In genomic region chr10:5620223-5620721, GRCh38 we compare ENCODE assay signal across 22 cellular contexts. TPM values are rescaled to one million over a fixed set of nuclear protein-coding genes. Genes with fewer than 3 reads are reported as not detected.
A peak's percentile ranks its signal among the peaks of the same experiment; 100 is the strongest.
DNase-seq lines count a peak whose midpoint lies in the region; ATAC-seq, FAIRE-seq and TF ChIP-seq lines count a peak whose summit lies in the region.
"Had no signal": no experiment of that assay in that cellular context is flagged by ENCODE, and none has a peak within 500 bp of the region (broad histone marks: within the 10 kb centered on the region; RNA-seq: fewer than 3 reads in every experiment).

No MANE protein-coding gene starts in this region.

- H2AFZ ChIP-seq in GM23338 (peak overlapping the region; percentile 43; the same call in 1 of the 2 replicates), H1 (ENCODE audit: low read length) (peak overlapping the region; percentile 53; the same call in 1 of the 2 replicates)

- H3K36me3 ChIP-seq in GM23338 (ENCODE audit: insufficient read depth) (no peaks in the 10 kb centered on the region), H1 (ENCODE audit: control insufficient read depth in 2 of 4, insufficient read depth in 4 of 4, low read length in 3 of 4) (no peaks in the 10 kb centered on the region), suprapubic skin (no peaks in the 10 kb centered on the region)
- H3K36me3 ChIP-seq: HAP-1, Peyer's patch, transverse colon had no signal

- peaks cover 5% of the 10 kb centered on the region for H3K27me3 Mint-ChIP-seq in GM23338 (ENCODE audit: insufficient read depth, low read depth, poor library complexity)
- peaks cover 14% of the 10 kb centered on the region for H3K27me3 Mint-ChIP-seq in nephron (ENCODE audit: low read depth)
- H3K27me3 Mint-ChIP-seq: activated CD4-positive, alpha-beta T cell treated with anti-CD3 and anti-CD28 coated beads for 36 hours had no signal

- H3K23ac ChIP-seq in H1 (ENCODE audit: insufficient read length): no peak overlapping the region

- H3K9ac ChIP-seq in H1 (replicated peaks in 1 of 4; ENCODE audit: extremely low read depth in 1 of 4, low read depth in 3 of 4, low read length in 3 of 4): no peak overlapping the region

- H3K9me2 ChIP-seq in GM23338 (ENCODE audit: insufficient read depth): no peaks in the 10 kb centered on the region

- H3K4me1 Mint-ChIP-seq in GM23338: peaks cover 6% of the 10 kb centered on the region; the same call in 2 of the 3 replicates
- peaks cover 62% of the 10 kb centered on the region for H3K4me1 Mint-ChIP-seq in nephron
- H3K4me1 Mint-ChIP-seq: activated CD4-positive, alpha-beta T cell treated with anti-CD3 and anti-CD28 coated beads for 36 hours; activated naive CD4-positive, alpha-beta T cell treated with anti-CD3 and anti-CD28 coated beads, Interleukin-2, amount 10 ng/mL, durations not matched to agents 7 days and 5 days had no signal

- H4K5ac ChIP-seq in H1 (ENCODE audit: insufficient read length, low read depth, low read length): no peak overlapping the region

- no peak for FAIRE-seq in H1 (lab: Jason Lieb, UNC)
- FAIRE-seq: small intestine had no signal

- H4K20me1 ChIP-seq in GM23338 (replicated peaks; ENCODE audit: insufficient read depth) (no peaks in the 10 kb centered on the region), H1 (replicated peaks in 1 of 2; ENCODE audit: control insufficient read depth in 1 of 2, insufficient read depth in 2 of 2, low read length in 2 of 2) (no peaks in the 10 kb centered on the region)

- H3K18ac ChIP-seq in H1 (ENCODE audit: extremely low read depth, low read length): no peak overlapping the region

- CTCF ChIA-PET in H1 (lab: Charles Lee; ENCODE audit: partially characterized antibody): interaction anchor here (1.6 to 14.0 kb wide), 3 partner anchors 21 to 177 kb away, joined by 3 to 200 read pairs (median 45); no protein-coding TSS in a partner anchor

- H3F3A ChIP-seq in GM23338 (replicated peaks; ENCODE audit: low read depth): no peaks in the 10 kb centered on the region

- H2BK12ac ChIP-seq in H1 (ENCODE audit: low read depth, low read length): no peak overlapping the region

- no peak overlapping the region for H2BK15ac ChIP-seq in H1 (ENCODE audit: low read length)

- no peak for TF ChIP-seq CTCF in GM23338 (conservative IDR thresholded peaks at IDR 0.05; ENCODE audit: low read depth in 2 of 2)
- no peak for TF ChIP-seq CTCF in H1 (IDR thresholded peaks at IDR 0.05; ENCODE audit: control extremely low read depth in 1 of 3, insufficient read depth in 1 of 3, low read depth in 1 of 3, low read length in 3 of 3)
- no peak for TF ChIP-seq CTCF in nephron (IDR thresholded peaks at IDR 0.05; ENCODE audit: unreplicated experiment in 3 of 3)
- TF ChIP-seq CTCF in suprapubic skin (IDR thresholded peaks at IDR 0.05): no peak

- WGBS in H1 (ENCODE audit: extremely low coverage in 1 of 2, insufficient coverage in 1 of 2, insufficient read length in 1 of 2, insufficient replicate concordance in 2 of 2, low coverage in 1 of 2, low lambda C conversion rate in 2 of 2, missing lambda C conversion rate in 1 of 2), 2 experiments: 85% methylated on average over 6 of the region's 11 CpGs; no CpG with 5 or more reads in 1 of the 2 experiments
- 66% methylated on average over 11 of the region's 11 CpGs for WGBS in suprapubic skin

- H4K8ac ChIP-seq in H1 (ENCODE audit: extremely low read depth, insufficient read depth, low read length): no peak overlapping the region; the same call in 1 of the 2 replicates

- H4K91ac ChIP-seq in H1 (replicated peaks; ENCODE audit: insufficient read length, low read length): no peak overlapping the region

- H3K9me3 Mint-ChIP-seq in GM23338 (no peaks in the 10 kb centered on the region), nephron (no peaks in the 10 kb centered on the region)
- H3K9me3 Mint-ChIP-seq: activated naive CD4-positive, alpha-beta T cell treated with anti-CD3 and anti-CD28 coated beads, Interleukin-2, amount 10 ng/mL, durations not matched to agents 7 days and 5 days; activated T-cell treated with anti-CD3 and anti-CD28 coated beads, Interleukin-2, amount 50 U/mL, for 4 hours; naive thymus-derived CD8-positive, alpha-beta T cell; T-helper 1 cell treated with Interleukin-12 subunit alpha and Interleukin-12 subunit beta and Interleukin-4 antibody, amounts not matched to agents 30 μg/mL and 1 μg/mL, for 36 hours had no signal

- H3K4ac ChIP-seq in H1 (replicated peaks; ENCODE audit: insufficient read length, low read depth, low read length): no peak overlapping the region

- no peaks in the 10 kb centered on the region for H3K9me3 ChIP-seq in H1 (ENCODE audit: insufficient read depth in 2 of 2, low read depth in 1 of 2, low read length in 1 of 2)
- H3K9me3 ChIP-seq in suprapubic skin: no peaks in the 10 kb centered on the region
- H3K9me3 ChIP-seq: HAP-1, Peyer's patch, transverse colon had no signal

- no peaks in the 10 kb centered on the region for H3K36me3 Mint-ChIP-seq in GM23338 (ENCODE audit: low read depth)
- H3K36me3 Mint-ChIP-seq in nephron (ENCODE audit: low read depth): no peaks in the 10 kb centered on the region
- H3K36me3 Mint-ChIP-seq: activated naive CD4-positive, alpha-beta T cell treated with anti-CD3 and anti-CD28 coated beads, Interleukin-2, amount 10 ng/mL, durations not matched to agents 7 days and 5 days; naive thymus-derived CD8-positive, alpha-beta T cell had no signal

- POLR2A ChIA-PET in H1 (lab: Charles Lee; ENCODE audit: partially characterized antibody): no interaction called here

- ATAC-seq in GM23338: no peak
- ATAC-seq in GM21529 (IDR thresholded peaks at IDR 0.05; ENCODE audit: unreplicated experiment): no peak
- no peak for ATAC-seq in GM19023 (IDR thresholded peaks at IDR 0.05; ENCODE audit: unreplicated experiment)
- ATAC-seq: activated CD4-positive, alpha-beta T cell treated with anti-CD3 and anti-CD28 coated beads for 36 hours; activated T-cell treated with anti-CD3 and anti-CD28 coated beads, Interleukin-2, amount 50 U/mL, for 4 hours; naive thymus-derived CD8-positive, alpha-beta T cell had no signal

- H3K27ac ChIP-seq in GM23338 (ENCODE audit: low read depth) (no peak overlapping the region), H1 (ENCODE audit: low read depth, low read length) (no peak overlapping the region), suprapubic skin (peak overlapping the region; percentile 71)
- H3K27ac ChIP-seq: Peyer's patch, transverse colon had no signal

- H3K27me3 ChIP-seq in GM23338 (ENCODE audit: insufficient read depth) (no peaks in the 10 kb centered on the region), H1 (replicated peaks in 1 of 4; ENCODE audit: control insufficient read depth in 3 of 4, extremely low read depth in 1 of 4, insufficient read depth in 3 of 4, low read length in 3 of 4) (no peaks in the 10 kb centered on the region), suprapubic skin (no peaks in the 10 kb centered on the region)
- H3K27me3 ChIP-seq: Peyer's patch, transverse colon had no signal

- no peak overlapping the region for H2BK20ac ChIP-seq in H1 (ENCODE audit: low read length)

- no peak overlapping the region for H2AK5ac ChIP-seq in H1 (ENCODE audit: low read depth, low read length)

- no peak overlapping the region for H3K56ac ChIP-seq in H1 (replicated peaks; ENCODE audit: insufficient read length, low read depth, low read length)

- no peak overlapping the region for H3K27ac Mint-ChIP-seq in GM23338
- peak overlapping the region; percentile 78 to 97 (median 90) for H3K27ac Mint-ChIP-seq in nephron
- H3K27ac Mint-ChIP-seq: activated CD4-positive, alpha-beta T cell treated with anti-CD3 and anti-CD28 coated beads for 36 hours; activated naive CD4-positive, alpha-beta T cell treated with anti-CD3 and anti-CD28 coated beads, Interleukin-2, amount 10 ng/mL, durations not matched to agents 7 days and 5 days; naive thymus-derived CD8-positive, alpha-beta T cell; T-helper 1 cell treated with Interleukin-12 subunit alpha and Interleukin-12 subunit beta and Interleukin-4 antibody, amounts not matched to agents 30 μg/mL and 1 μg/mL, for 36 hours had no signal

- H3K4me3 Mint-ChIP-seq in GM23338: no peak overlapping the region
- peak overlapping the region in 1 of 3 experiments; percentile 28 for H3K4me3 Mint-ChIP-seq in nephron
- H3K4me3 Mint-ChIP-seq: activated CD4-positive, alpha-beta T cell treated with anti-CD3 and anti-CD28 coated beads for 36 hours; activated naive CD4-positive, alpha-beta T cell treated with anti-CD3 and anti-CD28 coated beads, Interleukin-2, amount 10 ng/mL, durations not matched to agents 7 days and 5 days; activated T-cell treated with anti-CD3 and anti-CD28 coated beads, Interleukin-2, amount 50 U/mL, for 4 hours; naive thymus-derived CD8-positive, alpha-beta T cell; T-helper 1 cell treated with Interleukin-12 subunit alpha and Interleukin-12 subunit beta and Interleukin-4 antibody, amounts not matched to agents 30 μg/mL and 1 μg/mL, for 36 hours had no signal

- H3K79me2 ChIP-seq in GM23338 (replicated peaks; ENCODE audit: insufficient read depth): no peaks in the 10 kb centered on the region
- no peaks in the 10 kb centered on the region for H3K79me2 ChIP-seq in H1 (ENCODE audit: control insufficient read depth in 1 of 2, insufficient read depth in 2 of 2, low read length in 2 of 2)

- no peaks in the 10 kb centered on the region for H3K79me1 ChIP-seq in H1 (ENCODE audit: low read depth, low read length)

- no peaks in the 10 kb centered on the region for H3K23me2 ChIP-seq in H1 (ENCODE audit: low read depth, low read length)

- no peak overlapping the region for H2BK120ac ChIP-seq in H1 (replicated peaks; ENCODE audit: low read depth, low read length)

- H3K4me1 ChIP-seq in GM23338 (ENCODE audit: insufficient read depth) (no peaks in the 10 kb centered on the region), H1 (replicated peaks in 1 of 4; ENCODE audit: control insufficient read depth in 3 of 4, insufficient read depth in 4 of 4, low read length in 3 of 4) (no peaks in the 10 kb centered on the region; a peak in 1 of 7 replicates), suprapubic skin (peaks cover 55% of the 10 kb centered on the region)
- H3K4me1 ChIP-seq: HAP-1 had no signal

- TF ChIP-seq RAD21 in H1 (IDR thresholded peaks at IDR 0.05 in 1 of 2, conservative IDR thresholded peaks at IDR 0.05 in 1 of 2; ENCODE audit: low read depth in 2 of 2, low read length in 2 of 2): no peak

- no peak overlapping the region for H2BK5ac ChIP-seq in H1 (ENCODE audit: low read depth, low read length)

- no peak overlapping the region for H3K14ac ChIP-seq in H1 (ENCODE audit: insufficient read length)

- DNase-seq in GM23338 (ENCODE audit: low spot score) (no peak), H1 (ENCODE audit: low read depth in 1 of 2, low spot score in 2 of 2) (no peak), suprapubic skin (ENCODE audit: low spot score in 2 of 2) (no peak), HCEC 1CT (no peak), retina (no peak)
- DNase-seq: activated CD4-positive, alpha-beta T cell treated with anti-CD3 and anti-CD28 coated beads for 36 hours; activated naive CD4-positive, alpha-beta T cell treated with anti-CD3 and anti-CD28 coated beads, Interleukin-2, amount 10 ng/mL, durations not matched to agents 7 days and 5 days; activated T-cell treated with anti-CD3 and anti-CD28 coated beads, Interleukin-2, amount 50 U/mL, for 4 hours; DMS 273 treated with DMSO at 0.1 percent for 48 hours; naive thymus-derived CD8-positive, alpha-beta T cell; NCI-H1436 treated with DMSO at 0.1 percent for 48 hours; NCI-H524; small intestine; stimulated activated CD4-positive, alpha-beta T cell treated with anti-CD3 and anti-CD28 coated beads, Interleukin-2, amount 100 ng/mL, for 48 hours; stimulated activated naive CD4-positive, alpha-beta T cell; transverse colon had no signal

- H3K4me2 ChIP-seq in GM23338 (no peak overlapping the region), H1 (ENCODE audit: insufficient read depth in 1 of 2, low read depth in 2 of 2, low read length in 2 of 2) (no peak overlapping the region)

- TF ChIP-seq POLR2A in H1 (IDR thresholded peaks at IDR 0.05; ENCODE audit: control extremely low read depth in 1 of 2, low read depth in 2 of 2, low read length in 2 of 2): no peak
- TF ChIP-seq POLR2A in suprapubic skin (IDR thresholded peaks at IDR 0.05): no peak

- TF ChIP-seq EP300 in H1 (IDR thresholded peaks at IDR 0.05; ENCODE audit: borderline replicate concordance in 1 of 2, low read depth in 2 of 2, low read length in 2 of 2) (no peak), suprapubic skin (IDR thresholded peaks at IDR 0.05) (no peak)

- H3K4me3 ChIP-seq in GM23338: no peak overlapping the region
- H3K4me3 ChIP-seq in H1 (ENCODE audit: extremely low read depth in 1 of 4, insufficient read depth in 2 of 4, low read depth in 3 of 4, low read length in 4 of 4): no peak overlapping the region
- H3K4me3 ChIP-seq in suprapubic skin: no peak overlapping the region
- H3K4me3 ChIP-seq: HAP-1, Peyer's patch, transverse colon had no signal

RNA-seq across cellular contexts. Expression of gene ASB13, which starts 46.1 kb away (rescaled TPM):
- 16.5 and 20.2 TPM in 2 replicates for total RNA-seq in GM23338 (2014; rRNA removed; shearing (Covaris generic))
- 11.3 and 11.6 TPM in 2 replicates for polyA plus RNA-seq in GM23338 (2016; fragmentation: Nextera tagmentation; extraction: Ambion mirVana)
- 20.2 and 22.2 TPM in 2 replicates for total RNA-seq in H1 (2021; fragmentation: NEBNext Ultra II Directional; extraction: Animal tissue kit (Norgen Biotek cat#: 25700))
- polyA plus RNA-seq in H1 (2011; rRNA removed): 12.3 and 17.0 TPM in 2 replicates
- 14.7 TPM for polyA plus RNA-seq in H1 (2011; cell fraction: cytosol; rRNA removed)
- polyA plus RNA-seq in H1 (2011; cell fraction: nucleus; rRNA removed): 18.5 TPM
- polyA plus RNA-seq in H1 (2012, experiment 1 of 2): 10.5 to 16.5 TPM (median 12.9 TPM) in 4 replicates
- polyA plus RNA-seq in H1 (2012, experiment 2 of 2): 19.8 TPM
- 7.8 TPM for polyA plus RNA-seq in H1 (2013, experiment 1 of 2)
- 8.6 TPM for polyA plus RNA-seq in H1 (2013, experiment 2 of 2)
- polyA minus RNA-seq in H1 (2011; rRNA and poly(A)+ RNA removed): 16.9 and 17.8 TPM in 2 replicates
- polyA minus RNA-seq in H1 (2011; cell fraction: cytosol; rRNA and poly(A)+ RNA removed): 18.7 TPM
- polyA minus RNA-seq in H1 (2011; cell fraction: nucleus; rRNA and poly(A)+ RNA removed): 9.8 TPM
- 10 to 100 TPM; 11.6 to 18.6 (median 16.5) TPM for total RNA-seq in suprapubic skin
